ENCODE assay signal across 10 cellular contexts in genomic region chr20:13659288-13659687, GRCh38. TPM values are rescaled to one million over a fixed set of nuclear protein-coding genes. Genes with fewer than 3 reads are reported as not detected.
DNase-seq lines count a peak whose midpoint lies in the region; ATAC-seq and TF ChIP-seq lines count a peak whose summit lies in the region.
"Had no signal": no experiment of that assay in that cellular context is flagged by ENCODE, and none has a peak within 500 bp of the region (broad histone marks: within the 10 kb centered on the region; RNA-seq: fewer than 3 reads in every experiment).

No MANE protein-coding gene starts in this region.

- H3K4ac ChIP-seq in mesendoderm (ENCODE audit: low read depth, low read length): no peak overlapping the region

- no peak for TF ChIP-seq EP300 in ovary (IDR thresholded peaks at IDR 0.05)

- no peak overlapping the region for H2BK5ac ChIP-seq in mesendoderm (ENCODE audit: low read length)

- no peak overlapping the region for H3K4me2 ChIP-seq in mesendoderm (ENCODE audit: low read length)

- ATAC-seq in GM19025 (IDR thresholded peaks at IDR 0.05; ENCODE audit: low read depth, unreplicated experiment): peak; percentile 92
- peak; percentile 90 for ATAC-seq in HG02588 (IDR thresholded peaks at IDR 0.05; ENCODE audit: unreplicated experiment)
- ATAC-seq in HG03439 (IDR thresholded peaks at IDR 0.05; ENCODE audit: unreplicated experiment): peak; percentile 85
- peak; percentile 97 for ATAC-seq in stimulated activated memory B cell treated with anti-CD40 and anti-IgM and Interleukin-4, amounts not matched to agents 10 μg/mL and 1 μg/mL and 100 μg/mL, for 72 hours
- ATAC-seq: psoas muscle had no signal

- H3K18ac ChIP-seq in mesendoderm (ENCODE audit: low read length): no peak overlapping the region

- H3K4me1 ChIP-seq in mesendoderm (ENCODE audit: control insufficient read depth, low read depth, low read length) (no peaks in the 10 kb centered on the region), ovary (ENCODE audit: insufficient read depth) (no peaks in the 10 kb centered on the region)
- H3K4me1 ChIP-seq: psoas muscle had no signal

- H3K56ac ChIP-seq in mesendoderm (ENCODE audit: low read length): no peak overlapping the region

- intact Hi-C loops in ovary (cut with DNase I): no loop called here
- intact Hi-C loops in activated T-helper 1 cell treated with anti-CD3 and anti-CD28 coated beads, Interleukin-12 subunit alpha, Interleukin-12 subunit beta, Interleukin-2, Interleukin-4 antibody, amounts not matched to agents 30 ng/mL and 10 ng/mL and 1 ng/mL, durations not matched to agents 14 hours and 24 hours and 36 hours (cut with micrococcal nuclease): no loop called here

- no peak overlapping the region for H3K9ac ChIP-seq in mesendoderm (ENCODE audit: low read length)

- no peak overlapping the region for H2AK5ac ChIP-seq in mesendoderm (ENCODE audit: low read length)

- DNase-seq in mesendoderm (no peak), ovary (no peak)
- DNase-seq in activated T-helper 1 cell treated with anti-CD3 and anti-CD28 coated beads, Interleukin-12 subunit alpha, Interleukin-12 subunit beta, Interleukin-2, Interleukin-4 antibody, amounts not matched to agents 30 ng/mL and 10 ng/mL and 1 ng/mL, durations not matched to agents 14 hours and 24 hours and 36 hours (ENCODE audit: low spot score): no peak
- DNase-seq: NCI-H2171, psoas muscle, SW 1271 had no signal

- H3K79me1 ChIP-seq in mesendoderm (ENCODE audit: low read length): no peaks in the 10 kb centered on the region

- H3K23ac ChIP-seq in mesendoderm (ENCODE audit: low read length): no peak overlapping the region

- H3K36me3 Mint-ChIP-seq in stimulated activated memory B cell treated with anti-CD40 and anti-IgM and Interleukin-4, amounts not matched to agents 10 μg/mL and 1 μg/mL and 100 μg/mL, for 72 hours: no peaks in the 10 kb centered on the region
- H3K36me3 Mint-ChIP-seq in activated T-helper 1 cell treated with anti-CD3 and anti-CD28 coated beads, Interleukin-12 subunit alpha, Interleukin-12 subunit beta, Interleukin-2, Interleukin-4 antibody, amounts not matched to agents 30 ng/mL and 10 ng/mL and 1 ng/mL, durations not matched to agents 14 hours and 24 hours and 36 hours (ENCODE audit: low read depth): no peaks in the 10 kb centered on the region

- no peak overlapping the region for H3K4me3 Mint-ChIP-seq in stimulated activated memory B cell treated with anti-CD40 and anti-IgM and Interleukin-4, amounts not matched to agents 10 μg/mL and 1 μg/mL and 100 μg/mL, for 72 hours
- H3K4me3 Mint-ChIP-seq in activated T-helper 1 cell treated with anti-CD3 and anti-CD28 coated beads, Interleukin-12 subunit alpha, Interleukin-12 subunit beta, Interleukin-2, Interleukin-4 antibody, amounts not matched to agents 30 ng/mL and 10 ng/mL and 1 ng/mL, durations not matched to agents 14 hours and 24 hours and 36 hours: no peak overlapping the region

- no peak overlapping the region for H3K27ac Mint-ChIP-seq in stimulated activated memory B cell treated with anti-CD40 and anti-IgM and Interleukin-4, amounts not matched to agents 10 μg/mL and 1 μg/mL and 100 μg/mL, for 72 hours
- no peak overlapping the region for H3K27ac Mint-ChIP-seq in activated T-helper 1 cell treated with anti-CD3 and anti-CD28 coated beads, Interleukin-12 subunit alpha, Interleukin-12 subunit beta, Interleukin-2, Interleukin-4 antibody, amounts not matched to agents 30 ng/mL and 10 ng/mL and 1 ng/mL, durations not matched to agents 14 hours and 24 hours and 36 hours

- no peaks in the 10 kb centered on the region for H3K27me3 Mint-ChIP-seq in stimulated activated memory B cell treated with anti-CD40 and anti-IgM and Interleukin-4, amounts not matched to agents 10 μg/mL and 1 μg/mL and 100 μg/mL, for 72 hours
- H3K27me3 Mint-ChIP-seq in activated T-helper 1 cell treated with anti-CD3 and anti-CD28 coated beads, Interleukin-12 subunit alpha, Interleukin-12 subunit beta, Interleukin-2, Interleukin-4 antibody, amounts not matched to agents 30 ng/mL and 10 ng/mL and 1 ng/mL, durations not matched to agents 14 hours and 24 hours and 36 hours (ENCODE audit: insufficient read depth): peaks cover 2% of the 10 kb centered on the region

- no peaks in the 10 kb centered on the region for H3K36me3 ChIP-seq in mesendoderm (ENCODE audit: control insufficient read depth, insufficient read depth, low read length)
- no peaks in the 10 kb centered on the region for H3K36me3 ChIP-seq in ovary

- H3K27ac ChIP-seq in mesendoderm (ENCODE audit: low read depth, low read length) (no peak overlapping the region), ovary (no peak overlapping the region)
- H3K27ac ChIP-seq: psoas muscle had no signal

- TF ChIP-seq POLR2A in ovary (IDR thresholded peaks at IDR 0.05): no peak

- H3K27me3 ChIP-seq in mesendoderm (ENCODE audit: insufficient read depth, low read length, poor library complexity) (no peaks in the 10 kb centered on the region), ovary (no peaks in the 10 kb centered on the region)

- H2BK120ac ChIP-seq in mesendoderm (ENCODE audit: low read depth, low read length): no peak overlapping the region

- TF ChIP-seq CTCF in ovary (IDR thresholded peaks at IDR 0.05): no peak

- no peak overlapping the region for H2BK15ac ChIP-seq in mesendoderm (replicated peaks; ENCODE audit: low read depth)

- no peak overlapping the region for H4K5ac ChIP-seq in mesendoderm (ENCODE audit: low read length)

- peaks cover 23% of the 10 kb centered on the region for H3K4me1 Mint-ChIP-seq in stimulated activated memory B cell treated with anti-CD40 and anti-IgM and Interleukin-4, amounts not matched to agents 10 μg/mL and 1 μg/mL and 100 μg/mL, for 72 hours
- H3K4me1 Mint-ChIP-seq in activated T-helper 1 cell treated with anti-CD3 and anti-CD28 coated beads, Interleukin-12 subunit alpha, Interleukin-12 subunit beta, Interleukin-2, Interleukin-4 antibody, amounts not matched to agents 30 ng/mL and 10 ng/mL and 1 ng/mL, durations not matched to agents 14 hours and 24 hours and 36 hours (ENCODE audit: low read depth): no peaks in the 10 kb centered on the region

- H3K79me2 ChIP-seq in mesendoderm (ENCODE audit: control insufficient read depth, insufficient read depth, low read length): no peaks in the 10 kb centered on the region

- no CpG with 5 or more reads among the region's 3 CpGs for WGBS in mesendoderm (ENCODE audit: extremely low coverage, insufficient coverage, low lambda C conversion rate)
- 93 to 98% (median 97%) methylated on average over 3 of the region's 3 CpGs for WGBS in ovary, 3 donors

- peaks cover 5% of the 10 kb centered on the region for H3K9me3 Mint-ChIP-seq in stimulated activated memory B cell treated with anti-CD40 and anti-IgM and Interleukin-4, amounts not matched to agents 10 μg/mL and 1 μg/mL and 100 μg/mL, for 72 hours
- H3K9me3 Mint-ChIP-seq in activated T-helper 1 cell treated with anti-CD3 and anti-CD28 coated beads, Interleukin-12 subunit alpha, Interleukin-12 subunit beta, Interleukin-2, Interleukin-4 antibody, amounts not matched to agents 30 ng/mL and 10 ng/mL and 1 ng/mL, durations not matched to agents 14 hours and 24 hours and 36 hours: no peaks in the 10 kb centered on the region

- no peaks in the 10 kb centered on the region for H3K9me3 ChIP-seq in ovary
- H3K9me3 ChIP-seq: psoas muscle had no signal

- no peak overlapping the region for H4K8ac ChIP-seq in mesendoderm (ENCODE audit: low read depth, low read length)

- no peak overlapping the region for H3K4me3 ChIP-seq in mesendoderm (ENCODE audit: low read length)
- no peak overlapping the region for H3K4me3 ChIP-seq in ovary
- H3K4me3 ChIP-seq: psoas muscle had no signal

RNA-seq across cellular contexts. Expression of gene TASP1, which starts 20.6 kb away (rescaled TPM):
- 5.9 TPM for polyA plus RNA-seq in mesendoderm (2013, experiment 1 of 2)
- 6.0 TPM for polyA plus RNA-seq in mesendoderm (2013, experiment 2 of 2)
- total RNA-seq in ovary: 10 to 100 TPM; 11.6 to 16.5 (median 14.8) TPM
- polyA plus RNA-seq in ovary: 10 to 100 TPM in 1 of 2 donors, 1 to 10 TPM in 1; 6.4 to 10.1 TPM
- total RNA-seq in activated T-helper 1 cell treated with anti-CD3 and anti-CD28 coated beads, Interleukin-12 subunit alpha, Interleukin-12 subunit beta, Interleukin-2, Interleukin-4 antibody, amounts not matched to agents 30 ng/mL and 10 ng/mL and 1 ng/mL, durations not matched to agents 14 hours and 24 hours and 36 hours: 13.8 and 14.8 TPM in 2 replicates
